In the genomic region with DNA sequence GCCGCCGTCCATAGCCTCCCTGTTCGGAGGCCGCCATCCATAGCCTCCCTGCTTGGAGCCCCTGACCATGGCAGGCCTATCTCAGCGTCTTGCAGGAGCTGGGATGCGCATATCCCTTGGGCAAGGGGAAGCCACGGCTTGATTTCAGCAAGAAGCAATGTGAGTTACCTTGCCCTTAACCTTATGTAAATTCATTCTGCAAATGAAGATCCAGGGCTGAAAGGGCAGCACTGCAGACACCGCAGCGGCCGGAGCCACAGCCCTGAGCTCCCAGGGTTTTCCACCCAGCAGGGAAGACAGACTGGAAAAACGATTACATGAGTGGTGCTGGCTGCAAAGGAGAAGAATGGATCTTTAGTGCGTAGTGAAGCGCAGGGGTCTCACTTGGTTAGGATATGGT, we compare ENCODE assay signal across 22 cellular contexts.
DNase-seq lines count a peak whose midpoint lies in the region; ATAC-seq and TF ChIP-seq lines count a peak whose summit lies in the region.
"Had no signal": no experiment of that assay in that cellular context is flagged by ENCODE, and none has a peak within 500 bp of the region (broad histone marks: within the 10 kb centered on the region; RNA-seq: fewer than 3 reads in every experiment).

No MANE protein-coding gene starts in this region.

- H3K4me1 ChIP-seq in ES-I3 (ENCODE audit: insufficient read depth, low read length) = no peaks in the 10 kb centered on the region
- H3K4me1 ChIP-seq in iPS-20b (ENCODE audit: insufficient read depth, low read length) = peaks cover 8% of the 10 kb centered on the region
- H3K4me1 ChIP-seq: SJCRH30 had no signal

- peaks cover 44% of the 10 kb centered on the region for H3K27me3 Mint-ChIP-seq in WTC11 (ENCODE audit: low read depth)
- peaks cover 58% of the 10 kb centered on the region for H3K27me3 Mint-ChIP-seq in progenitor cell of endocrine pancreas

- H3K4me1 Mint-ChIP-seq in WTC11 (peaks cover 29% of the 10 kb centered on the region), progenitor cell of endocrine pancreas (ENCODE audit: low read depth) (peaks cover 10% of the 10 kb centered on the region)
- peaks cover 17% of the 10 kb centered on the region for H3K4me1 Mint-ChIP-seq in stimulated activated effector memory CD8-positive, alpha-beta T cell treated with anti-CD3 and anti-CD28 coated beads, Interleukin-12 subunit alpha, Interleukin-12 subunit beta, amount 100 ng/mL, for 72 hours

- H3K9me3 ChIP-seq in ES-I3 (ENCODE audit: control insufficient read depth, insufficient read depth, low read length) (no peaks in the 10 kb centered on the region), iPS-20b (ENCODE audit: insufficient read depth, low read depth, low read length) (no peaks in the 10 kb centered on the region)
- H3K9me3 ChIP-seq: SJCRH30, tibial artery had no signal

- no peaks in the 10 kb centered on the region for H3K36me3 ChIP-seq in ES-I3 (ENCODE audit: insufficient read depth, low read length)
- H3K36me3 ChIP-seq in iPS-20b (ENCODE audit: insufficient read depth, low read depth, low read length) = no peaks in the 10 kb centered on the region
- H3K36me3 ChIP-seq: SJCRH30, tibial artery had no signal

- no peak overlapping the region for H3K27ac Mint-ChIP-seq in WTC11
- H3K27ac Mint-ChIP-seq in progenitor cell of endocrine pancreas = no peak overlapping the region
- H3K27ac Mint-ChIP-seq in stimulated activated effector memory CD8-positive, alpha-beta T cell treated with anti-CD3 and anti-CD28 coated beads, Interleukin-12 subunit alpha, Interleukin-12 subunit beta, amount 100 ng/mL, for 72 hours = no peak overlapping the region
- H3K27ac Mint-ChIP-seq: activated B cell treated with CpG ODN at 0.5 μM for 24 hours; activated naive CD4-positive, alpha-beta T cell treated with anti-CD3 and anti-CD28 coated beads, Interleukin-2, amount 50 U/mL, for 24 hours; activated T-helper 2 cell treated with anti-CD3 and anti-CD28 coated beads, Interferon-gamma antibody, Interleukin-2, Interleukin-4, amounts not matched to agents 10 μg/mL and 5 μg/mL and 100 μg/mL, durations not matched to agents 14 hours and 24 hours and 36 hours had no signal

- H3K4me3 Mint-ChIP-seq in WTC11 = peak overlapping the region; percentile 83
- H3K4me3 Mint-ChIP-seq in progenitor cell of endocrine pancreas (ENCODE audit: low read depth) = peak overlapping the region; percentile 86
- no peak overlapping the region for H3K4me3 Mint-ChIP-seq in stimulated activated effector memory CD8-positive, alpha-beta T cell treated with anti-CD3 and anti-CD28 coated beads, Interleukin-12 subunit alpha, Interleukin-12 subunit beta, amount 100 ng/mL, for 72 hours

- DNase-seq in WTC11 (ENCODE audit: low spot score) (no peak), progenitor cell of endocrine pancreas (ENCODE audit: low spot score, unreplicated experiment) (no peak)
- DNase-seq in stimulated activated effector memory CD8-positive, alpha-beta T cell treated with anti-CD3 and anti-CD28 coated beads, Interleukin-12 subunit alpha, Interleukin-12 subunit beta, amount 100 ng/mL, for 72 hours (ENCODE audit: low spot score in 2 of 2) = no peak
- DNase-seq: ACHN; activated B cell treated with CpG ODN at 0.5 μM for 24 hours; activated CD4-positive, alpha-beta T cell treated with anti-CD3 and anti-CD28 coated beads, Interleukin-2, amount 50 U/mL, for 48 hours; activated CD8-positive, alpha-beta memory T cell treated with anti-CD3 and anti-CD28 coated beads, Interleukin-2, amount 50 U/mL, for 4 hours; GF-D8; kidney; NCI-H146; NCI-H2107; NCI-H446; NCI-H774; SJCRH30; tibial artery had no signal

- CTCF ChIA-PET in WTC11 (lab: Charles Lee) = interaction anchor here (0.8 to 1.0 kb wide), 2 partner anchors 11 to 116 kb away, joined by 3 to 4 read pairs; no protein-coding TSS in a partner anchor

- POLR2A ChIA-PET in WTC11 (lab: Charles Lee) = interaction anchor here (1.0 kb wide), 1 partner anchor 17 kb away, joined by 4 read pairs; no protein-coding TSS in a partner anchor

- H3K27ac ChIP-seq in iPS-20b (ENCODE audit: low read length) = no peak overlapping the region
- H3K27ac ChIP-seq: SJCRH30, tibial artery had no signal

- peak overlapping the region; percentile 72; the same call in 1 of the 2 replicates for H3K4me3 ChIP-seq in iPS-20b (ENCODE audit: low read length)
- H3K4me3 ChIP-seq: SJCRH30, tibial artery had no signal

- H3K9ac ChIP-seq in ES-I3 (ENCODE audit: low read depth, low read length) (peak overlapping the region; percentile 22; the same call in 1 of the 2 replicates), iPS-20b (ENCODE audit: low read depth, low read length) (no peak overlapping the region)

- no peak for TF ChIP-seq CTCF in WTC11 (IDR thresholded peaks at IDR 0.05)
- no peak for TF ChIP-seq CTCF in progenitor cell of endocrine pancreas (IDR thresholded peaks at IDR 0.05; ENCODE audit: unreplicated experiment)

- H3K27me3 ChIP-seq in iPS-20b (ENCODE audit: insufficient read depth, low read length) = peaks cover 45% of the 10 kb centered on the region

- ATAC-seq in WTC11 (peak; percentile 4; the same call in 1 of the 2 replicates), HG02798 (IDR thresholded peaks at IDR 0.05; ENCODE audit: poor library complexity, unreplicated experiment) (no peak), HG03280 (IDR thresholded peaks at IDR 0.05; ENCODE audit: unreplicated experiment) (no peak)
- no peak for ATAC-seq in stimulated activated effector memory CD8-positive, alpha-beta T cell treated with anti-CD3 and anti-CD28 coated beads, Interleukin-12 subunit alpha, Interleukin-12 subunit beta, amount 100 ng/mL, for 72 hours
- ATAC-seq: HCT116 had no signal

- H3K36me3 Mint-ChIP-seq in WTC11 (peaks cover 8% of the 10 kb centered on the region), progenitor cell of endocrine pancreas (ENCODE audit: insufficient read depth) (no peaks in the 10 kb centered on the region)
- no peaks in the 10 kb centered on the region for H3K36me3 Mint-ChIP-seq in stimulated activated effector memory CD8-positive, alpha-beta T cell treated with anti-CD3 and anti-CD28 coated beads, Interleukin-12 subunit alpha, Interleukin-12 subunit beta, amount 100 ng/mL, for 72 hours

- H3K9me3 Mint-ChIP-seq in WTC11 = peaks cover 24% of the 10 kb centered on the region
- no peaks in the 10 kb centered on the region for H3K9me3 Mint-ChIP-seq in progenitor cell of endocrine pancreas (ENCODE audit: low read depth)
- H3K9me3 Mint-ChIP-seq in stimulated activated effector memory CD8-positive, alpha-beta T cell treated with anti-CD3 and anti-CD28 coated beads, Interleukin-12 subunit alpha, Interleukin-12 subunit beta, amount 100 ng/mL, for 72 hours = no peaks in the 10 kb centered on the region
- H3K9me3 Mint-ChIP-seq: activated B cell treated with CpG ODN at 0.5 μM for 24 hours had no signal

TF ChIP-seq in WTC11, 78 proteins besides CTCF, POLR2A, EP300 and RAD21:
- TF ChIP-seq ZNF396 (CRISPR knock-in tag; IDR thresholded peaks at IDR 0.05; ENCODE audit: borderline replicate concordance) = no peak
- TF ChIP-seq, protein P1, sequence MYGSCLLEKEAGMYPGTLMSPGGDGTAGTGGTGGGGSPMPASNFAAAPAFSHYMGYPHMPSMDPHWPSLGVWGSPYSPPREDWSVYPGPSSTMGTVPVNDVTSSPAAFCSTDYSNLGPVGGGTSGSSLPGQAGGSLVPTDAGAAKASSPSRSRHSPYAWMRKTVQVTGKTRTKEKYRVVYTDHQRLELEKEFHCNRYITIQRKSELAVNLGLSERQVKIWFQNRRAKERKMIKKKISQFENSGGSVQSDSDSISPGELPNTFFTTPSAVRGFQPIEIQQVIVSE (CRISPR knock-in tag; IDR thresholded peaks at IDR 0.05; ENCODE audit: borderline replicate concordance) = no peak
- TF ChIP-seq, protein P2, sequence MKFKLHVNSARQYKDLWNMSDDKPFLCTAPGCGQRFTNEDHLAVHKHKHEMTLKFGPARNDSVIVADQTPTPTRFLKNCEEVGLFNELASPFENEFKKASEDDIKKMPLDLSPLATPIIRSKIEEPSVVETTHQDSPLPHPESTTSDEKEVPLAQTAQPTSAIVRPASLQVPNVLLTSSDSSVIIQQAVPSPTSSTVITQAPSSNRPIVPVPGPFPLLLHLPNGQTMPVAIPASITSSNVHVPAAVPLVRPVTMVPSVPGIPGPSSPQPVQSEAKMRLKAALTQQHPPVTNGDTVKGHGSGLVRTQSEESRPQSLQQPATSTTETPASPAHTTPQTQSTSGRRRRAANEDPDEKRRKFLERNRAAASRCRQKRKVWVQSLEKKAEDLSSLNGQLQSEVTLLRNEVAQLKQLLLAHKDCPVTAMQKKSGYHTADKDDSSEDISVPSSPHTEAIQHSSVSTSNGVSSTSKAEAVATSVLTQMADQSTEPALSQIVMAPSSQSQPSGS (CRISPR knock-in tag; IDR thresholded peaks at IDR 0.05; ENCODE audit: borderline replicate concordance, low read depth) = no peak
- TF ChIP-seq MYBL2 (CRISPR knock-in tag; IDR thresholded peaks at IDR 0.05) = no peak
- no peak for TF ChIP-seq FOXP1 (CRISPR knock-in tag; IDR thresholded peaks at IDR 0.05; ENCODE audit: borderline replicate concordance)
- TF ChIP-seq PRRX2 (CRISPR knock-in tag; IDR thresholded peaks at IDR 0.05) = no peak
- TF ChIP-seq NR1H2 (CRISPR knock-in tag; IDR thresholded peaks at IDR 0.05) = no peak
- no peak for TF ChIP-seq ZNF232 (CRISPR knock-in tag; IDR thresholded peaks at IDR 0.05)
- TF ChIP-seq ZNF423 (CRISPR knock-in tag; IDR thresholded peaks at IDR 0.05) = no peak
- no peak for TF ChIP-seq IRF2 (CRISPR knock-in tag; IDR thresholded peaks at IDR 0.05; ENCODE audit: borderline replicate concordance, low read depth)
